10 cellular contexts compared by ENCODE assay signal in the genomic region with DNA sequence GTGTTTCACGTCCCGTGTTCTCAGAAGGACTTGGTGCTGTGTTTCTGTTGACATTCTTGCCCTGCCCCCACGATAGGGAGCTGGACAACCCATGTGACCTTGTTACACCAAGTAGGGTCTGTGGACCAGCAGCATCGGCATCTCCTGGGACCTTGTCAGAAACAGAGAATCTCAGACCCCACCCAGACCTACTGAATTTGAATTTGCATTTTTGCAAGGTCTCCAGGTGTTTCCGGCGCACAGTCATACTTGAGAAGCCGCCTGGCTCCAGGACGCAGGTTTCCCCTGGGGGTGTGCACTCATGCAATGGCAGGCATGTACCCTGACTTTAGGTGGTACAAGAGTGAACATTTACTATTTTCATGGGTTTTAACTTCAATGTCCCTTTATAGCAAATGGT.
DNase-seq lines count a peak whose midpoint lies in the region; ATAC-seq lines count a peak whose summit lies in the region.
"Had no signal": no experiment of that assay in that cellular context is flagged by ENCODE, and none has a peak within 500 bp of the region (broad histone marks: within the 10 kb centered on the region; RNA-seq: fewer than 3 reads in every experiment).

No MANE protein-coding gene starts in this region.

- ATAC-seq in GM18907 (IDR thresholded peaks at IDR 0.05; ENCODE audit: unreplicated experiment) = peak; percentile 79
- peak; percentile 84 for ATAC-seq in GM21717 (IDR thresholded peaks at IDR 0.05; ENCODE audit: unreplicated experiment)
- peak; percentile 81 for ATAC-seq in HG03342 (IDR thresholded peaks at IDR 0.05; ENCODE audit: unreplicated experiment)
- ATAC-seq in memory B cell (ENCODE audit: low read depth) = peak; percentile 88

- peak overlapping the region; percentile 97 for H3K27ac Mint-ChIP-seq in memory B cell
- H3K27ac Mint-ChIP-seq: activated naive CD8-positive, alpha-beta T cell treated with anti-CD3 and anti-CD28 coated beads, Interleukin-2, amount 10 ng/mL, durations not matched to agents 7 days and 5 days had no signal

- DNase-seq in memory B cell (ENCODE audit: low spot score in 2 of 2) (peak; percentile 65 to 85), NCI-H748 (lab: John Stamatoyannopoulos, UW; ENCODE audit: unreplicated experiment) (no peak), cerebellum (ENCODE audit: low spot score) (no peak), NCI-H1694 (lab: John Stamatoyannopoulos, UW) (no peak), DMS53 (lab: John Stamatoyannopoulos, UW) (no peak)
- DNase-seq: activated naive CD8-positive, alpha-beta T cell treated with anti-CD3 and anti-CD28 coated beads, Interleukin-2, amount 10 ng/mL, durations not matched to agents 7 days and 5 days; posterior cingulate gyrus had no signal

- H3K4me3 Mint-ChIP-seq in memory B cell = peak overlapping the region; percentile 81
- H3K4me3 Mint-ChIP-seq: activated naive CD8-positive, alpha-beta T cell treated with anti-CD3 and anti-CD28 coated beads, Interleukin-2, amount 10 ng/mL, durations not matched to agents 7 days and 5 days had no signal

- H3K27me3 Mint-ChIP-seq in memory B cell = no peaks in the 10 kb centered on the region

- H3K9me3 Mint-ChIP-seq in memory B cell = no peaks in the 10 kb centered on the region
- H3K9me3 Mint-ChIP-seq: activated naive CD8-positive, alpha-beta T cell treated with anti-CD3 and anti-CD28 coated beads, Interleukin-2, amount 10 ng/mL, durations not matched to agents 7 days and 5 days had no signal

- no peaks in the 10 kb centered on the region for H3K36me3 Mint-ChIP-seq in memory B cell
- H3K36me3 Mint-ChIP-seq: activated naive CD8-positive, alpha-beta T cell treated with anti-CD3 and anti-CD28 coated beads, Interleukin-2, amount 10 ng/mL, durations not matched to agents 7 days and 5 days had no signal

- H3K4me1 Mint-ChIP-seq in memory B cell = peaks cover 50% of the 10 kb centered on the region
- H3K4me1 Mint-ChIP-seq: activated naive CD8-positive, alpha-beta T cell treated with anti-CD3 and anti-CD28 coated beads, Interleukin-2, amount 10 ng/mL, durations not matched to agents 7 days and 5 days had no signal

Comparison
In these comparisons a context has a peak if more than half of its experiments do, and no peak if none do; other contexts are left out.
1. DNase-seq: peak in memory B cell (2 of 2); none in NCI-H748 (single experiment), cerebellum (single experiment), NCI-H1694 (single experiment) and DMS53 (single experiment).
2. Peak in every context shown above with its lines, with median percentiles within 50 percentile points of each other: ATAC-seq.